ENCODE assay signal across 1 cellular context in the genomic region with DNA sequence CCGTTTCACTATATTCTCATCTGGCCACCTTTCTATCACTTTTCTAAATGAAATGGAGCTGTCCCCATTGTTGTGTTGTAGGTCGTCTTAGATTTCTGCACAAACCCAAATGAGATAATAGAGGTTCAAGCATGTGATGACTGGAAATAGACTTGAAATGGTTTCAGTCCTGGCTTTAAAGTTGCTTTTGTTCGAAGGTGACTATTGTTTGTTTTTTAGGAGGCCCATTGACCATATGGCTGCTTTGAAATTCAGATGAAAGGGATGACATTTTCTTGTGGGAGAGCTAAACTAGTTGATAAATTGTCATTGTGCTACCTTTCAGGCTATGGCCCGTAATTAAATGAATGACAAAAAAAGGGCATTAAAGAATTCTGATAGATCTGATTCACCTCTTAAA.
TF ChIP-seq lines count a peak whose summit lies in the region.

No MANE protein-coding gene starts in this region.

TF ChIP-seq in GM23338, 12 proteins besides CTCF, POLR2A, EP300 and RAD21 (continued from another document):
- TF ChIP-seq, protein P1, sequence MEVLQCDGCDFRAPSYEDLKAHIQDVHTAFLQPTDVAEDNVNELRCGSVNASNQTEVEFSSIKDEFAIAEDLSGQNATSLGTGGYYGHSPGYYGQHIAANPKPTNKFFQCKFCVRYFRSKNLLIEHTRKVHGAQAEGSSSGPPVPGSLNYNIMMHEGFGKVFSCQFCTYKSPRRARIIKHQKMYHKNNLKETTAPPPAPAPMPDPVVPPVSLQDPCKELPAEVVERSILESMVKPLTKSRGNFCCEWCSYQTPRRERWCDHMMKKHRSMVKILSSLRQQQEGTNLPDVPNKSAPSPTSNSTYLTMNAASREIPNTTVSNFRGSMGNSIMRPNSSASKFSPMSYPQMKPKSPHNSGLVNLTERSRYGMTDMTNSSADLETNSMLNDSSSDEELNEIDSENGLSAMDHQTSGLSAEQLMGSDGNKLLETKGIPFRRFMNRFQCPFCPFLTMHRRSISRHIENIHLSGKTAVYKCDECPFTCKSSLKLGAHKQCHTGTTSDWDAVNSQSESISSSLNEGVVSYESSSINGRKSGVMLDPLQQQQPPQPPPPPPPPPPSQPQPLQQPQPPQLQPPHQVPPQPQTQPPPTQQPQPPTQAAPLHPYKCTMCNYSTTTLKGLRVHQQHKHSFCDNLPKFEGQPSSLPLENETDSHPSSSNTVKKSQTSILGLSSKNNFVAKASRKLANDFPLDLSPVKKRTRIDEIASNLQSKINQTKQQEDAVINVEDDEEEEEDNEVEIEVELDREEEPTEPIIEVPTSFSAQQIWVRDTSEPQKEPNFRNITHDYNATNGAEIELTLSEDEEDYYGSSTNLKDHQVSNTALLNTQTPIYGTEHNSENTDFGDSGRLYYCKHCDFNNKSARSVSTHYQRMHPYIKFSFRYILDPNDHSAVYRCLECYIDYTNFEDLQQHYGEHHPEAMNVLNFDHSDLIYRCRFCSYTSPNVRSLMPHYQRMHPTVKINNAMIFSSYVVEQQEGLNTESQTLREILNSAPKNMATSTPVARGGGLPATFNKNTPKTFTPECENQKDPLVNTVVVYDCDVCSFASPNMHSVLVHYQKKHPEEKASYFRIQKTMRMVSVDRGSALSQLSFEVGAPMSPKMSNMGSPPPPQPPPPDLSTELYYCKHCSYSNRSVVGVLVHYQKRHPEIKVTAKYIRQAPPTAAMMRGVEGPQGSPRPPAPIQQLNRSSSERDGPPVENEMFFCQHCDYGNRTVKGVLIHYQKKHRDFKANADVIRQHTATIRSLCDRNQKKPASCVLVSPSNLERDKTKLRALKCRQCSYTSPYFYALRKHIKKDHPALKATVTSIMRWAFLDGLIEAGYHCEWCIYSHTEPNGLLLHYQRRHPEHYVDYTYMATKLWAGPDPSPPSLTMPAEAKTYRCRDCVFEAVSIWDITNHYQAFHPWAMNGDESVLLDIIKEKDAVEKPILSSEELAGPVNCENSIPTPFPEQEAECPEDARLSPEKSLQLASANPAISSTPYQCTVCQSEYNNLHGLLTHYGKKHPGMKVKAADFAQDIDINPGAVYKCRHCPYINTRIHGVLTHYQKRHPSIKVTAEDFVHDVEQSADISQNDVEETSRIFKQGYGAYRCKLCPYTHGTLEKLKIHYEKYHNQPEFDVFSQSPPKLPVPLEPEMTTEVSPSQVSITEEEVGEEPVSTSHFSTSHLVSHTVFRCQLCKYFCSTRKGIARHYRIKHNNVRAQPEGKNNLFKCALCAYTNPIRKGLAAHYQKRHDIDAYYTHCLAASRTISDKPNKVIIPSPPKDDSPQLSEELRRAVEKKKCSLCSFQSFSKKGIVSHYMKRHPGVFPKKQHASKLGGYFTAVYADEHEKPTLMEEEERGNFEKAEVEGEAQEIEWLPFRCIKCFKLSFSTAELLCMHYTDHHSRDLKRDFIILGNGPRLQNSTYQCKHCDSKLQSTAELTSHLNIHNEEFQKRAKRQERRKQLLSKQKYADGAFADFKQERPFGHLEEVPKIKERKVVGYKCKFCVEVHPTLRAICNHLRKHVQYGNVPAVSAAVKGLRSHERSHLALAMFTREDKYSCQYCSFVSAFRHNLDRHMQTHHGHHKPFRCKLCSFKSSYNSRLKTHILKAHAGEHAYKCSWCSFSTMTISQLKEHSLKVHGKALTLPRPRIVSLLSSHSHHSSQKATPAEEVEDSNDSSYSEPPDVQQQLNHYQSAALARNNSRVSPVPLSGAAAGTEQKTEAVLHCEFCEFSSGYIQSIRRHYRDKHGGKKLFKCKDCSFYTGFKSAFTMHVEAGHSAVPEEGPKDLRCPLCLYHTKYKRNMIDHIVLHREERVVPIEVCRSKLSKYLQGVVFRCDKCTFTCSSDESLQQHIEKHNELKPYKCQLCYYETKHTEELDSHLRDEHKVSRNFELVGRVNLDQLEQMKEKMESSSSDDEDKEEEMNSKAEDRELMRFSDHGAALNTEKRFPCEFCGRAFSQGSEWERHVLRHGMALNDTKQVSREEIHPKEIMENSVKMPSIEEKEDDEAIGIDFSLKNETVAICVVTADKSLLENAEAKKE (CRISPR knock-in tag; IDR thresholded peaks at IDR 0.05) = no peak
- TF ChIP-seq REST (IDR thresholded peaks at IDR 0.05; ENCODE audit: unreplicated experiment) (no peak), POLR2AphosphoS5 (IDR thresholded peaks at IDR 0.05; ENCODE audit: low read depth) (no peak), EZH2 (IDR thresholded peaks at IDR 0.05; ENCODE audit: low read depth, unreplicated experiment) (no peak), ZNF331 (CRISPR knock-in tag; IDR thresholded peaks at IDR 0.05; ENCODE audit: low read depth) (no peak), CREB1 (CRISPR knock-in tag; IDR thresholded peaks at IDR 0.05; ENCODE audit: low read depth) (no peak), ETS1 (IDR thresholded peaks at IDR 0.05) (no peak), JUNB (IDR thresholded peaks at IDR 0.05; ENCODE audit: unreplicated experiment) (no peak), EZH2phosphoT487 (IDR thresholded peaks at IDR 0.05; ENCODE audit: unreplicated experiment) (no peak), NANOG (IDR thresholded peaks at IDR 0.05; ENCODE audit: borderline replicate concordance) (no peak)
